27 cellular contexts compared by ENCODE assay signal in the genomic region with DNA sequence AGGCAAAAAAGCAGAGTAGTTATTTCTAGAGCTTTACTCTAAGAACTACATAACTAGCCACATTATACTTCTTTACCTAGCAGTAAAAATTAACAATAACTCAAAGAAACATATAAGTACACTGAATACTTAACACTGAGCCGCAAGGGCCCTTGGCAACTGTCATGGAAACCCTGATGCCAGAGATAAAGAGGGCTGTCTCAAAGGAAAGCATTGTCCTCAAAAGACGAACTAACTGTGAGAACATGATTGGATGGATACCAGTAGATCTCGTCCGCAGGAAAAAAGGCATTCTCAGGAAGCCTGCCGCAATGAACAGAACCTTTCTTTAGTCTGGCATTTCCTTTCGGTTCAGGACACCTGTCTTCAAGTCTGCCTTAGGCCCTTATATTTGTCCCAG.
"Had no signal": no experiment of that assay in that cellular context is flagged by ENCODE, and none has a peak within 500 bp of the region (broad histone marks: within the 10 kb centered on the region; RNA-seq: fewer than 3 reads in every experiment).

No MANE protein-coding gene starts in this region.

- H3K4me1 ChIP-seq: prostate gland, upper lobe of right lung had no signal

- ATAC-seq: activated CD4-positive, CD25-positive, alpha-beta regulatory T cell treated with anti-CD3 and anti-CD28 coated beads, Interleukin-2, amount 50 U/mL, for 24 hours; activated naive CD4-positive, alpha-beta T cell treated with anti-CD3 and anti-CD28 coated beads, Interleukin-2, amount 50 U/mL, for 72 hours; sciatic nerve; stimulated activated effector memory CD8-positive, alpha-beta T cell treated with anti-CD3 and anti-CD28 coated beads, Interleukin-12 subunit alpha, Interleukin-12 subunit beta, amount 100 ng/mL, for 72 hours; upper lobe of right lung had no signal

- H3K36me3 ChIP-seq: left ventricle myocardium inferior, ovary, prostate gland, thyroid gland, upper lobe of right lung had no signal

- H3K9me3 Mint-ChIP-seq: activated naive CD4-positive, alpha-beta T cell treated with anti-CD3 and anti-CD28 coated beads, Interleukin-2, amount 50 U/mL, for 72 hours; stimulated activated effector memory CD8-positive, alpha-beta T cell treated with anti-CD3 and anti-CD28 coated beads, Interleukin-12 subunit alpha, Interleukin-12 subunit beta, amount 100 ng/mL, for 72 hours; T-helper 1 cell treated with Interleukin-12 subunit alpha and Interleukin-12 subunit beta and Interleukin-4 antibody, amounts not matched to agents 30 μg/mL and 1 μg/mL, for 36 hours had no signal

- H3K27ac ChIP-seq: epithelial cell of prostate, left ventricle myocardium inferior, ovary, prostate gland, skin epidermis, thyroid gland, upper lobe of right lung, VCaP had no signal

- H3K27me3 Mint-ChIP-seq: stimulated activated naive CD8-positive, alpha-beta T cell treated with anti-CD3 and anti-CD28 coated beads, Interleukin-15, Interleukin-2, amounts not matched to agents 100 ng/mL and 50 ng/mL, for 24 hours had no signal

- H3K27me3 ChIP-seq: ovary, thyroid gland, upper lobe of right lung had no signal

- H3K4me3 ChIP-seq: left ventricle myocardium inferior, lung, ovary, prostate gland, skin epidermis, thyroid gland, upper lobe of right lung had no signal

- H3K9me3 ChIP-seq: ovary, prostate gland, thyroid gland, upper lobe of right lung had no signal

- H3K4me3 Mint-ChIP-seq: activated T-helper 1 cell treated with anti-CD3 and anti-CD28 coated beads, Interleukin-12 subunit alpha, Interleukin-12 subunit beta, Interleukin-2, Interleukin-4 antibody, amounts not matched to agents 30 ng/mL and 10 ng/mL and 1 ng/mL, durations not matched to agents 14 hours and 24 hours and 36 hours; stimulated activated effector memory CD8-positive, alpha-beta T cell treated with anti-CD3 and anti-CD28 coated beads, Interleukin-12 subunit alpha, Interleukin-12 subunit beta, amount 100 ng/mL, for 72 hours; stimulated activated naive CD8-positive, alpha-beta T cell treated with anti-CD3 and anti-CD28 coated beads, Interleukin-15, Interleukin-2, amounts not matched to agents 100 ng/mL and 50 ng/mL, for 24 hours; T-helper 1 cell treated with Interleukin-12 subunit alpha and Interleukin-12 subunit beta and Interleukin-4 antibody, amounts not matched to agents 30 μg/mL and 1 μg/mL, for 36 hours had no signal

- DNase-seq: activated CD4-positive, alpha-beta T cell treated with anti-CD3 and anti-CD28 coated beads for 48 hours; activated CD4-positive, alpha-beta T cell treated with anti-CD3 and anti-CD28 coated beads, Interleukin-2, amount 50 U/mL, for 48 hours; activated CD8-positive, alpha-beta memory T cell treated with anti-CD3 and anti-CD28 coated beads for 24 hours; activated gamma-delta T cell; dermis blood vessel endothelial cell; effector CD8-positive, alpha-beta T cell; glutamatergic neuron; islet precursor cell; left ventricle myocardium inferior; ovary; retina; stimulated activated CD4-positive, alpha-beta T cell treated with anti-CD3 and anti-CD28 coated beads, Interleukin-4, amount 100 ng/mL, for 24 hours; T-helper 9 cell; thyroid gland; upper lobe of right lung had no signal

- H3K27ac Mint-ChIP-seq: activated naive CD4-positive, alpha-beta T cell treated with anti-CD3 and anti-CD28 coated beads, Interleukin-2, amount 50 U/mL, for 72 hours; activated T-helper 1 cell treated with anti-CD3 and anti-CD28 coated beads, Interleukin-12 subunit alpha, Interleukin-12 subunit beta, Interleukin-2, Interleukin-4 antibody, amounts not matched to agents 30 ng/mL and 10 ng/mL and 1 ng/mL, durations not matched to agents 14 hours and 24 hours and 36 hours; stimulated activated effector memory CD8-positive, alpha-beta T cell treated with anti-CD3 and anti-CD28 coated beads, Interleukin-12 subunit alpha, Interleukin-12 subunit beta, amount 100 ng/mL, for 72 hours; stimulated activated naive CD8-positive, alpha-beta T cell treated with anti-CD3 and anti-CD28 coated beads, Interleukin-15, Interleukin-2, amounts not matched to agents 100 ng/mL and 50 ng/mL, for 24 hours; T-helper 1 cell treated with Interleukin-12 subunit alpha and Interleukin-12 subunit beta and Interleukin-4 antibody, amounts not matched to agents 30 μg/mL and 1 μg/mL, for 36 hours had no signal
